Comparison of ENCODE assay signal across 9 cellular contexts in genomic region chrX:112259375-112259774, GRCh38.
"Had no signal": no experiment of that assay in that cellular context is flagged by ENCODE, and none has a peak within 500 bp of the region (broad histone marks: within the 10 kb centered on the region; RNA-seq: fewer than 3 reads in every experiment).

No MANE protein-coding gene starts in this region.

- H3K27ac ChIP-seq: GM23248, HL-60 had no signal

- H3K9ac ChIP-seq: GM23248 had no signal

- H3K4me3 ChIP-seq: GM23248, HAP-1, K562 had no signal

- DNase-seq: GM23248, GOT3, H7, IMR-90, KG1 had no signal

- ATAC-seq: HCT116, K562 had no signal

- H3K36me3 ChIP-seq: HAP-1 had no signal

- H2AFZ ChIP-seq: GM23248 had no signal

- H3K9me3 ChIP-seq: HAP-1 had no signal

- H3K4me1 ChIP-seq: HAP-1 had no signal

- FAIRE-seq: K562 had no signal
